ENCODE assay signal across 25 cellular contexts in genomic region chr4:85688055-85688740, GRCh38.
"Had no signal": no experiment of that assay in that cellular context is flagged by ENCODE, and none has a peak within 500 bp of the region (broad histone marks: within the 10 kb centered on the region; RNA-seq: fewer than 3 reads in every experiment).

No MANE protein-coding gene starts in this region.

- H3K27ac ChIP-seq: epithelial cell of prostate, esophagus muscularis mucosa, gastrocnemius medialis, left ventricle myocardium inferior, lower lobe of right lung, pancreas, suprapubic skin, thyroid gland, uterus had no signal

- H3K36me3 ChIP-seq: esophagus muscularis mucosa, gastrocnemius medialis, left ventricle myocardium inferior, lower lobe of right lung, pancreas, suprapubic skin, thyroid gland, uterus had no signal

- H3K9me3 Mint-ChIP-seq: type B pancreatic cell had no signal

- ATAC-seq: gastrocnemius medialis; left cardiac atrium; lower lobe of right lung; pancreas; right cardiac atrium; stimulated activated naive CD8-positive, alpha-beta T cell treated with anti-CD3 and anti-CD28 coated beads, Interleukin-15, Interleukin-2, amounts not matched to agents 100 U/mL and 50 U/mL, for 24 hours had no signal

- H3K4me3 Mint-ChIP-seq: immature natural killer cell, nephron, type B pancreatic cell had no signal

- H3K4me3 ChIP-seq: esophagus muscularis mucosa, gastrocnemius medialis, left ventricle myocardium inferior, lower lobe of right lung, pancreas, suprapubic skin, thyroid gland, uterus had no signal

- DNase-seq: cortex of kidney; effector memory CD4-positive, alpha-beta T cell; gastrocnemius medialis; glutamatergic neuron; immature natural killer cell; kidney; left cardiac atrium; left ventricle myocardium inferior; lower lobe of right lung; mesenchymal stem cell; midbrain; occipital lobe; pancreas; right cardiac atrium; small intestine; stimulated activated CD4-positive, alpha-beta T cell treated with anti-CD3 and anti-CD28 coated beads, Interleukin-12 subunit alpha, Interleukin-12 subunit beta, amount 100 ng/mL, for 4 hours; stimulated activated naive CD8-positive, alpha-beta T cell treated with anti-CD3 and anti-CD28 coated beads, Interleukin-15, Interleukin-2, amounts not matched to agents 100 U/mL and 50 U/mL, for 24 hours; thyroid gland; uterus had no signal

- H3K36me3 Mint-ChIP-seq: immature natural killer cell, type B pancreatic cell had no signal

- FAIRE-seq: kidney, pancreas, small intestine had no signal

- H3K4me1 ChIP-seq: esophagus muscularis mucosa, gastrocnemius medialis, left ventricle myocardium inferior, lower lobe of right lung, pancreas, suprapubic skin, thyroid gland, uterus had no signal

- H3K27me3 Mint-ChIP-seq: progenitor cell of endocrine pancreas, type B pancreatic cell had no signal

- H3K9me3 ChIP-seq: esophagus muscularis mucosa, gastrocnemius medialis, lower lobe of right lung, pancreas, suprapubic skin, thyroid gland, uterus had no signal

- H3K4me1 Mint-ChIP-seq: immature natural killer cell, nephron had no signal

- H3K27ac Mint-ChIP-seq: immature natural killer cell, nephron, progenitor cell of endocrine pancreas, type B pancreatic cell had no signal

- H3K27me3 ChIP-seq: esophagus muscularis mucosa, gastrocnemius medialis, pancreas, suprapubic skin, thyroid gland, uterus had no signal
